ENCODE assay signal across 12 cellular contexts in the genomic region with DNA sequence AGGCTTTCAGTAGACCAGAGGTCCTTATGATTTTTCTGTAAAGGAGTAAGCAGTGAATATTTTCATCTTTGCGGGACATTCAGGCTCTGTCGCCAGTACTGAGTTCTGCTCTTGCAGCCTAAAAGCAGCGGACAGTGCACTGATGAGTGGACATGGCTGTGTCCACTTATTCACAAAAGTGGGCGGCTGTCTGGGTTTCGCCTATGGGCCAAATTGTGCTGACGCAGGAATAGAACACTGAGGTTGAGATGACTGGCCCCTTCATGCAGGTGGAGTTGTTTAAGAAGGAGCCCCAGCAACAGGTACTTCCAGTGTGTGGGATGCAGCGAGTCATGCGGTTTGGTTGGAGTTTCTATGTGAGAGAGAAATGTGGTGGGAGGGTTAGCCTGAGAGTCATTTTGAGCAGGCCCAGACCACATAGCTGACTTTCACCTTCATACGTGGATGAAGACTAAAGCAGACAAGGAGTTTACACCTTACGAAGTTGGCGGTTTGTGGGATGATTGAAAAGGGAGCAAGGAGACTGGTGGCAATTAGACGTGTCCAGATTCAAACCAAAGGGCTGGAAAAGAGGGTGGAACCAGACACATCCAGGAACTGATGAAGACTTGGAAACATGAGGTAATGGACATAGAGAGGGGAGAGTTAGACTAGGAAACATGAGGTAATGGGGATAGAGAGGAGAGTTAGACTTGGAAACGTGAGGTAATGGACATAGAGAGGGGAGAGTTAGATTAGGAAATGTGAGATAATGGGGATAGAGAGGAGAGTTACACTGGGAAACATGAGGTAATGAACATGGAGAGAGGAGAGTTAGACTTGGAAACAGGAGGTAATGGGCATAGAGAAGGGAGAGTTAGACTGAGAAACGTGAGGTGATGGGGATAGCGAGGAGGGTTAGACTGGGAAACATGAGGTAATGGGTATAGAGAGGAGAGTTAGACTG. TPM values are rescaled to one million over a fixed set of nuclear protein-coding genes. Genes with fewer than 3 reads are reported as not detected.
A peak's percentile ranks its signal among the peaks of the same experiment; 100 is the strongest.
DNase-seq lines count a peak whose midpoint lies in the region; ATAC-seq and TF ChIP-seq lines count a peak whose summit lies in the region.
"Had no signal": no experiment of that assay in that cellular context is flagged by ENCODE, and none has a peak within 500 bp of the region (broad histone marks: within the 10 kb centered on the region; RNA-seq: fewer than 3 reads in every experiment).

No MANE protein-coding gene starts in this region.

- H3K27ac ChIP-seq in osteoblast (ENCODE audit: low read depth, low read length): no peak overlapping the region
- H3K27ac ChIP-seq: HL-60, parathyroid adenoma had no signal

- peak; percentile 75 for DNase-seq in activated naive CD4-positive, alpha-beta T cell treated with anti-CD3 and anti-CD28 coated beads for 36 hours
- no peak for DNase-seq in activated naive CD4-positive, alpha-beta T cell treated with anti-CD3 and anti-CD28 coated beads, Interleukin-2, amount 10 ng/mL, durations not matched to agents 7 days and 5 days
- peak; percentile 73 for DNase-seq in activated CD4-positive, alpha-beta T cell treated with anti-CD3 and anti-CD28 coated beads, Interleukin-2, amount 10 ng/mL, durations not matched to agents 24 days and 14 days
- DNase-seq in osteoblast (ENCODE audit: insufficient read length, low spot score, missing footprints): peak; percentile 41
- peak; percentile 59 to 83 for DNase-seq in stimulated activated naive CD8-positive, alpha-beta T cell treated with anti-CD3 and anti-CD28 coated beads, Interleukin-15, amount 100 ng/mL, for 72 hours
- no peak for DNase-seq in NCI-H524 treated with DMSO at 0.1 percent for 48 hours (lab: John Stamatoyannopoulos, UW)
- DNase-seq in CD14-positive monocyte (ENCODE audit: low spot score): no peak
- no peak for DNase-seq in NCI-H2196 treated with DMSO at 0.1 percent for 48 hours (lab: John Stamatoyannopoulos, UW; ENCODE audit: unreplicated experiment)
- DNase-seq: H7 had no signal

- no peak for TF ChIP-seq CTCF in osteoblast (IDR thresholded peaks at IDR 0.05; ENCODE audit: extremely low read depth, low read depth, low read length)
- no peak for TF ChIP-seq CTCF in CD14-positive monocyte (IDR thresholded peaks at IDR 0.05)

- H3K9me3 Mint-ChIP-seq in activated naive CD4-positive, alpha-beta T cell treated with anti-CD3 and anti-CD28 coated beads for 36 hours: no peaks in the 10 kb centered on the region
- no peaks in the 10 kb centered on the region for H3K9me3 Mint-ChIP-seq in activated naive CD4-positive, alpha-beta T cell treated with anti-CD3 and anti-CD28 coated beads, Interleukin-2, amount 10 ng/mL, durations not matched to agents 7 days and 5 days
- H3K9me3 Mint-ChIP-seq in activated CD4-positive, alpha-beta T cell treated with anti-CD3 and anti-CD28 coated beads, Interleukin-2, amount 10 ng/mL, durations not matched to agents 24 days and 14 days: no peaks in the 10 kb centered on the region
- no peaks in the 10 kb centered on the region for H3K9me3 Mint-ChIP-seq in stimulated activated naive CD8-positive, alpha-beta T cell treated with anti-CD3 and anti-CD28 coated beads, Interleukin-15, amount 100 ng/mL, for 72 hours
- H3K9me3 Mint-ChIP-seq in CD14-positive monocyte: no peaks in the 10 kb centered on the region
- H3K9me3 Mint-ChIP-seq: activated naive CD4-positive, alpha-beta T cell treated with anti-CD3 and anti-CD28 coated beads, Interleukin-2, amount 50 U/mL, for 24 hours had no signal

- H3K36me3 Mint-ChIP-seq in activated naive CD4-positive, alpha-beta T cell treated with anti-CD3 and anti-CD28 coated beads for 36 hours (ENCODE audit: low read depth): peaks cover 9% of the 10 kb centered on the region
- H3K36me3 Mint-ChIP-seq in activated naive CD4-positive, alpha-beta T cell treated with anti-CD3 and anti-CD28 coated beads, Interleukin-2, amount 10 ng/mL, durations not matched to agents 7 days and 5 days: peaks cover 31% of the 10 kb centered on the region
- peaks cover 34% of the 10 kb centered on the region for H3K36me3 Mint-ChIP-seq in activated CD4-positive, alpha-beta T cell treated with anti-CD3 and anti-CD28 coated beads, Interleukin-2, amount 10 ng/mL, durations not matched to agents 24 days and 14 days (ENCODE audit: low read depth)
- peaks cover 28 to 43% of the 10 kb centered on the region in 2 donors for H3K36me3 Mint-ChIP-seq in CD14-positive monocyte

- H3K36me3 ChIP-seq in osteoblast (ENCODE audit: insufficient read depth, low read length): peaks cover 64% of the 10 kb centered on the region

- no peak overlapping the region for H3K4me3 Mint-ChIP-seq in activated naive CD4-positive, alpha-beta T cell treated with anti-CD3 and anti-CD28 coated beads for 36 hours
- H3K4me3 Mint-ChIP-seq in activated naive CD4-positive, alpha-beta T cell treated with anti-CD3 and anti-CD28 coated beads, Interleukin-2, amount 10 ng/mL, durations not matched to agents 7 days and 5 days: no peak overlapping the region
- no peak overlapping the region for H3K4me3 Mint-ChIP-seq in activated CD4-positive, alpha-beta T cell treated with anti-CD3 and anti-CD28 coated beads, Interleukin-2, amount 10 ng/mL, durations not matched to agents 24 days and 14 days
- H3K4me3 Mint-ChIP-seq in stimulated activated naive CD8-positive, alpha-beta T cell treated with anti-CD3 and anti-CD28 coated beads, Interleukin-15, amount 100 ng/mL, for 72 hours: no peak overlapping the region
- H3K4me3 Mint-ChIP-seq in CD14-positive monocyte: no peak overlapping the region
- H3K4me3 Mint-ChIP-seq: activated naive CD4-positive, alpha-beta T cell treated with anti-CD3 and anti-CD28 coated beads, Interleukin-2, amount 50 U/mL, for 24 hours had no signal

- peaks cover under 1% of the 10 kb centered on the region for H3K4me1 Mint-ChIP-seq in activated naive CD4-positive, alpha-beta T cell treated with anti-CD3 and anti-CD28 coated beads for 36 hours (ENCODE audit: low read depth)
- H3K4me1 Mint-ChIP-seq in activated naive CD4-positive, alpha-beta T cell treated with anti-CD3 and anti-CD28 coated beads, Interleukin-2, amount 10 ng/mL, durations not matched to agents 7 days and 5 days: peaks cover under 1% of the 10 kb centered on the region
- peaks cover 15% of the 10 kb centered on the region for H3K4me1 Mint-ChIP-seq in activated CD4-positive, alpha-beta T cell treated with anti-CD3 and anti-CD28 coated beads, Interleukin-2, amount 10 ng/mL, durations not matched to agents 24 days and 14 days
- peaks cover 5% of the 10 kb centered on the region for H3K4me1 Mint-ChIP-seq in stimulated activated naive CD8-positive, alpha-beta T cell treated with anti-CD3 and anti-CD28 coated beads, Interleukin-15, amount 100 ng/mL, for 72 hours
- H3K4me1 Mint-ChIP-seq in CD14-positive monocyte: no peaks in the 10 kb centered on the region

- no peaks in the 10 kb centered on the region for H3K27me3 ChIP-seq in osteoblast (ENCODE audit: insufficient read depth, low read length)

- peak; percentile 98 for ATAC-seq in stimulated activated naive CD8-positive, alpha-beta T cell treated with anti-CD3 and anti-CD28 coated beads, Interleukin-15, amount 100 ng/mL, for 72 hours

- no peaks in the 10 kb centered on the region for H3K9me3 ChIP-seq in osteoblast (ENCODE audit: low read depth, low read length)

- H2AFZ ChIP-seq in osteoblast (ENCODE audit: low read length): no peak overlapping the region
- H2AFZ ChIP-seq: parathyroid adenoma had no signal

- CTCF ChIA-PET in activated naive CD4-positive, alpha-beta T cell treated with anti-CD3 and anti-CD28 coated beads for 36 hours (lab: Charles Lee): interaction anchor here (1.2 kb wide), 1 partner anchor 16 kb away, joined by 3 read pairs; no protein-coding TSS in a partner anchor
- CTCF ChIA-PET in activated naive CD4-positive, alpha-beta T cell treated with anti-CD3 and anti-CD28 coated beads, Interleukin-2, amount 10 ng/mL, durations not matched to agents 7 days and 5 days (lab: Charles Lee): no interaction called here

- H3K27ac Mint-ChIP-seq in activated naive CD4-positive, alpha-beta T cell treated with anti-CD3 and anti-CD28 coated beads for 36 hours: no peak overlapping the region
- no peak overlapping the region for H3K27ac Mint-ChIP-seq in activated naive CD4-positive, alpha-beta T cell treated with anti-CD3 and anti-CD28 coated beads, Interleukin-2, amount 10 ng/mL, durations not matched to agents 7 days and 5 days
- no peak overlapping the region for H3K27ac Mint-ChIP-seq in activated CD4-positive, alpha-beta T cell treated with anti-CD3 and anti-CD28 coated beads, Interleukin-2, amount 10 ng/mL, durations not matched to agents 24 days and 14 days
- H3K27ac Mint-ChIP-seq in stimulated activated naive CD8-positive, alpha-beta T cell treated with anti-CD3 and anti-CD28 coated beads, Interleukin-15, amount 100 ng/mL, for 72 hours: no peak overlapping the region
- H3K27ac Mint-ChIP-seq in CD14-positive monocyte: no peak overlapping the region
- H3K27ac Mint-ChIP-seq: activated naive CD4-positive, alpha-beta T cell treated with anti-CD3 and anti-CD28 coated beads, Interleukin-2, amount 50 U/mL, for 24 hours had no signal

- no peak overlapping the region for H3K4me3 ChIP-seq in osteoblast (ENCODE audit: insufficient read depth, low read length)

- no peaks in the 10 kb centered on the region for H3K4me1 ChIP-seq in osteoblast (ENCODE audit: insufficient read depth, low read length)
- H3K4me1 ChIP-seq: parathyroid adenoma had no signal

- no peaks in the 10 kb centered on the region for H3K27me3 Mint-ChIP-seq in activated naive CD4-positive, alpha-beta T cell treated with anti-CD3 and anti-CD28 coated beads for 36 hours (ENCODE audit: low read depth)
- H3K27me3 Mint-ChIP-seq in activated naive CD4-positive, alpha-beta T cell treated with anti-CD3 and anti-CD28 coated beads, Interleukin-2, amount 10 ng/mL, durations not matched to agents 7 days and 5 days: no peaks in the 10 kb centered on the region
- H3K27me3 Mint-ChIP-seq in activated CD4-positive, alpha-beta T cell treated with anti-CD3 and anti-CD28 coated beads, Interleukin-2, amount 10 ng/mL, durations not matched to agents 24 days and 14 days: no peaks in the 10 kb centered on the region
- no peaks in the 10 kb centered on the region for H3K27me3 Mint-ChIP-seq in stimulated activated naive CD8-positive, alpha-beta T cell treated with anti-CD3 and anti-CD28 coated beads, Interleukin-15, amount 100 ng/mL, for 72 hours
- no peaks in the 10 kb centered on the region for H3K27me3 Mint-ChIP-seq in CD14-positive monocyte (ENCODE audit: low read depth in 3 of 3)
- H3K27me3 Mint-ChIP-seq: activated naive CD4-positive, alpha-beta T cell treated with anti-CD3 and anti-CD28 coated beads, Interleukin-2, amount 50 U/mL, for 24 hours had no signal

- H3K79me2 ChIP-seq in osteoblast (ENCODE audit: insufficient read depth, low read length): peaks cover 15% of the 10 kb centered on the region

- peaks cover 4% of the 10 kb centered on the region for H4K20me1 ChIP-seq in osteoblast (ENCODE audit: insufficient read depth, low read length)

- no peak overlapping the region for H3K4me2 ChIP-seq in osteoblast (ENCODE audit: insufficient read depth, low read length)

- intact Hi-C loops in activated naive CD4-positive, alpha-beta T cell treated with anti-CD3 and anti-CD28 coated beads for 36 hours (cut with micrococcal nuclease): loop anchor here (1.0 kb wide), 1 partner anchor 16 kb away; no protein-coding TSS in a partner anchor
- intact Hi-C loops in activated CD4-positive, alpha-beta T cell treated with anti-CD3 and anti-CD28 coated beads, Interleukin-2, amount 10 ng/mL, durations not matched to agents 24 days and 14 days (cut with micrococcal nuclease): loop anchor here (1.0 to 2.0 kb wide), 3 partner anchors 8 to 46 kb away; a partner anchor contains a TSS
- intact Hi-C loops in CD14-positive monocyte (cut with micrococcal nuclease): no loop called here

RNA-seq across cellular contexts. Expression of a gene that starts 38.2 kb away (rescaled TPM):
- 10 to 100 TPM; 14.0 to 16.0 TPM for total RNA-seq in activated naive CD4-positive, alpha-beta T cell treated with anti-CD3 and anti-CD28 coated beads for 36 hours
- total RNA-seq in activated CD4-positive, alpha-beta T cell treated with anti-CD3 and anti-CD28 coated beads, Interleukin-2, amount 10 ng/mL, durations not matched to agents 24 days and 14 days: 17.4 and 18.1 TPM in 2 replicates
- 18.8 and 20.6 TPM in 2 replicates for total RNA-seq in osteoblast
- polyA plus RNA-seq in CD14-positive monocyte: 1 to 10 TPM; 7.1 to 8.6 TPM

RNA-seq across cellular contexts. Expression of a gene that starts 45.5 kb away (rescaled TPM):
- 10 to 100 TPM; 68.2 to 68.5 TPM for total RNA-seq in activated naive CD4-positive, alpha-beta T cell treated with anti-CD3 and anti-CD28 coated beads for 36 hours
- 74.6 and 75.5 TPM in 2 replicates for total RNA-seq in activated CD4-positive, alpha-beta T cell treated with anti-CD3 and anti-CD28 coated beads, Interleukin-2, amount 10 ng/mL, durations not matched to agents 24 days and 14 days
- total RNA-seq in osteoblast: 104 and 123 TPM in 2 replicates
- polyA plus RNA-seq in CD14-positive monocyte: 10 to 100 TPM; 35.0 to 46.9 TPM

Comparison
In these comparisons a context has a peak if more than half of its experiments do, and no peak if none do; other contexts are left out.
1. DNase-seq: peak in activated naive CD4-positive, alpha-beta T cell treated with anti-CD3 and anti-CD28 coated beads for 36 hours (single experiment), activated CD4-positive, alpha-beta T cell treated with anti-CD3 and anti-CD28 coated beads, Interleukin-2, amount 10 ng/mL, durations not matched to agents 24 days and 14 days (single experiment), osteoblast (single experiment) and stimulated activated naive CD8-positive, alpha-beta T cell treated with anti-CD3 and anti-CD28 coated beads, Interleukin-15, amount 100 ng/mL, for 72 hours (2 of 2); none in activated naive CD4-positive, alpha-beta T cell treated with anti-CD3 and anti-CD28 coated beads, Interleukin-2, amount 10 ng/mL, durations not matched to agents 7 days and 5 days (single experiment), NCI-H524 treated with DMSO at 0.1 percent for 48 hours (single experiment), CD14-positive monocyte (single experiment) and NCI-H2196 treated with DMSO at 0.1 percent for 48 hours (single experiment).
2. intact Hi-C loops: an anchor here in activated naive CD4-positive, alpha-beta T cell treated with anti-CD3 and anti-CD28 coated beads for 36 hours (1.0 kb wide) and activated CD4-positive, alpha-beta T cell treated with anti-CD3 and anti-CD28 coated beads, Interleukin-2, amount 10 ng/mL, durations not matched to agents 24 days and 14 days (1.0 to 2.0 kb wide); none called in CD14-positive monocyte.